In the genomic region with DNA sequence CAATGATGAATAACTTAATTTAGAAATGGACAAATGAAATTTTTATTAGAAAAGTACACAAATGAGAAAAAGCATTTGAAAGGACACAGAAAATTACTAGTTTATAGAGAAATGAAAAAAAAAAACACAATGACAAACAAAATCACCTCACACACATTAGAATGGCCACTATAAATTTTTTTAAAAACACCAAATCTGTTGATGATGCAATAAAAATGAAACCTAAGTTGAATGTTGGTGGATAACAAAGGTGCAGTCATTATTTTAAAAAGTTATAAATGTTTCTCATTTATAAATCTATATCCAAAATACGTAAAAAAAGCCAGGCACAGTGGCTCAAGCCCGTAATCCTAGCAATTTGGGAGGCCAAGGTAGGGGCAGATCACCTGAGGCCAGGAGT, we compare ENCODE assay signal across 30 cellular contexts.
"Had no signal": no experiment of that assay in that cellular context is flagged by ENCODE, and none has a peak within 500 bp of the region (broad histone marks: within the 10 kb centered on the region; RNA-seq: fewer than 3 reads in every experiment).

No MANE protein-coding gene starts in this region.

- H3K4me3 ChIP-seq: neural progenitor cell, ovary, psoas muscle, skin epidermis, smooth muscle cell, spleen, suprapubic skin, testis, tibial nerve, upper lobe of left lung, vagina had no signal

- H3K27ac Mint-ChIP-seq: natural killer cell; nephron; neural progenitor cell; progenitor cell of endocrine pancreas; stimulated activated memory B cell treated with anti-CD40 and anti-IgM and Interleukin-4, amounts not matched to agents 10 μg/mL and 1 μg/mL and 100 μg/mL, for 72 hours; stimulated activated naive CD8-positive, alpha-beta T cell treated with anti-CD3 and anti-CD28 coated beads, Interleukin-15, amount 100 ng/mL, for 72 hours had no signal

- H3K27ac ChIP-seq: neural progenitor cell, ovary, parathyroid adenoma, psoas muscle, skin epidermis, spleen, suprapubic skin, testis, tibial nerve, upper lobe of left lung, vagina had no signal

- H2AFZ ChIP-seq: neural progenitor cell, parathyroid adenoma had no signal

- ATAC-seq: natural killer cell; psoas muscle; right cardiac atrium; sciatic nerve; stimulated activated memory B cell treated with anti-CD40 and anti-IgM and Interleukin-4, amounts not matched to agents 10 μg/mL and 1 μg/mL and 100 μg/mL, for 72 hours; stimulated activated naive CD8-positive, alpha-beta T cell treated with anti-CD3 and anti-CD28 coated beads, Interleukin-15, amount 100 ng/mL, for 72 hours; stimulated activated naive CD8-positive, alpha-beta T cell treated with anti-CD3 and anti-CD28 coated beads, Interleukin-15, Interleukin-2, amounts not matched to agents 100 U/mL and 50 U/mL, for 24 hours had no signal

- H3K9me3 ChIP-seq: testis had no signal

- DNase-seq: natural killer cell; occipital lobe; ovary; psoas muscle; spleen; stimulated activated CD4-positive, alpha-beta T cell treated with anti-CD3 and anti-CD28 coated beads, Interleukin-12 subunit alpha, Interleukin-12 subunit beta, amount 100 ng/mL, for 4 hours; stimulated activated CD4-positive, alpha-beta T cell treated with anti-CD3 and anti-CD28 coated beads, Interleukin-1b, Interleukin-23, amount 100 ng/mL, for 48 hours; stimulated activated CD4-positive, alpha-beta T cell treated with anti-CD3 and anti-CD28 coated beads, Interleukin-4, amount 100 ng/mL, for 1 hour; stimulated activated CD4-positive, alpha-beta T cell treated with anti-CD3 and anti-CD28 coated beads, Interleukin-4, amount 100 ng/mL, for 4 hours; stimulated activated CD8-positive, alpha-beta memory T cell treated with anti-CD3 and anti-CD28 coated beads, Interleukin-4, amount 100 ng/mL, for 48 hours; stimulated activated naive CD4-positive, alpha-beta T cell; stimulated activated naive CD8-positive, alpha-beta T cell treated with anti-CD3 and anti-CD28 coated beads, Interleukin-15, amount 100 ng/mL, for 72 hours; stimulated activated naive CD8-positive, alpha-beta T cell treated with anti-CD3 and anti-CD28 coated beads, Interleukin-15, Interleukin-2, amounts not matched to agents 100 U/mL and 50 U/mL, for 24 hours; substantia nigra; testis; trophoblast cell; upper lobe of left lung had no signal

- H3K4me1 Mint-ChIP-seq: nephron; neural progenitor cell; stimulated activated memory B cell treated with anti-CD40 and anti-IgM and Interleukin-4, amounts not matched to agents 10 μg/mL and 1 μg/mL and 100 μg/mL, for 72 hours; stimulated activated naive CD8-positive, alpha-beta T cell treated with anti-CD3 and anti-CD28 coated beads, Interleukin-15, amount 100 ng/mL, for 72 hours had no signal

- FAIRE-seq: urothelium cell line had no signal

- H3K4me3 Mint-ChIP-seq: natural killer cell; nephron; neural progenitor cell; stimulated activated memory B cell treated with anti-CD40 and anti-IgM and Interleukin-4, amounts not matched to agents 10 μg/mL and 1 μg/mL and 100 μg/mL, for 72 hours; stimulated activated naive CD8-positive, alpha-beta T cell treated with anti-CD3 and anti-CD28 coated beads, Interleukin-15, amount 100 ng/mL, for 72 hours had no signal

- H3K4me1 ChIP-seq: neural progenitor cell, parathyroid adenoma, psoas muscle, spleen, suprapubic skin, testis, tibial nerve, upper lobe of left lung, vagina had no signal

- H3K27me3 ChIP-seq: neural progenitor cell, ovary, spleen, suprapubic skin, testis, tibial nerve, upper lobe of left lung, vagina had no signal

- H3K9ac ChIP-seq: neural progenitor cell, parathyroid adenoma had no signal

- H3K4me2 ChIP-seq: neural progenitor cell, smooth muscle cell had no signal

- H3K27me3 Mint-ChIP-seq: progenitor cell of endocrine pancreas; stimulated activated memory B cell treated with anti-CD40 and anti-IgM and Interleukin-4, amounts not matched to agents 10 μg/mL and 1 μg/mL and 100 μg/mL, for 72 hours; stimulated activated naive CD8-positive, alpha-beta T cell treated with anti-CD3 and anti-CD28 coated beads, Interleukin-15, amount 100 ng/mL, for 72 hours had no signal
